ENCODE assay signal across 25 cellular contexts in the genomic region with DNA sequence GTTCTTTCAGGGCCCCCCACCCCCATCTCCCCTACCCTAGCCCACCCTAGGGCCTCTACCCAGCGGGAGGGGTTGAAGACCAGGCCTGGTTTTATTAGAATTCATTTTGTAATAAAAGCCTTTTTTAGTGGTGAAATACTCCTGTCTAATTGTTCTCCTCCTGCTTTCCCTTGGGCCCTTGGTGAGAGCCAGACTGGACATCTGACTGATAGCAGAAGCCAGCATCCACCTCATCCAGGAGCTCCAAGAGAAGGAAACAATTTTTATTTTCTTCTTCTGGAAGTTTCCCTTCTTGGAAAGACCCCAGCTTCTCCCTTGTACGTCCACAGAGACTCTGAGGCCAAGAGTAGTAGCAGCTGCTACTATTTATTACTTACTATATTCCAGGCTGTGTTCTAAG. TPM values are rescaled to one million over a fixed set of nuclear protein-coding genes. Genes with fewer than 3 reads are reported as not detected.
DNase-seq lines count a peak whose midpoint lies in the region; TF ChIP-seq lines count a peak whose summit lies in the region.
"Had no signal": no experiment of that assay in that cellular context is flagged by ENCODE, and none has a peak within 500 bp of the region (broad histone marks: within the 10 kb centered on the region; RNA-seq: fewer than 3 reads in every experiment).

No MANE protein-coding gene starts in this region.

- no peaks in the 10 kb centered on the region for H3K9me3 ChIP-seq in breast epithelium
- H3K9me3 ChIP-seq in neutrophil, result no peaks in the 10 kb centered on the region
- no peaks in the 10 kb centered on the region for H3K9me3 ChIP-seq in thymus (ENCODE audit: control insufficient read depth)
- H3K9me3 ChIP-seq: BLaER1 treated with 17β-estradiol and CSF1 and Interleukin-3, amounts not matched to agents 10 nM and 100 nM; tibial artery had no signal

- H3K27ac ChIP-seq in breast epithelium, result peak overlapping the region; percentile 82 to 93
- peak overlapping the region; percentile 50 for H3K27ac ChIP-seq in neutrophil
- peak overlapping the region; percentile 18 for H3K27ac ChIP-seq in thymus (ENCODE audit: low read depth)
- H3K27ac ChIP-seq: BLaER1 treated with 17β-estradiol and CSF1 and Interleukin-3, amounts not matched to agents 10 nM and 100 nM; dorsolateral prefrontal cortex; parathyroid adenoma; tibial artery had no signal

- H3K36me3 ChIP-seq in breast epithelium, result no peaks in the 10 kb centered on the region
- H3K36me3 ChIP-seq in neutrophil, result peaks cover 48% of the 10 kb centered on the region
- H3K36me3 ChIP-seq in thymus (ENCODE audit: control insufficient read depth, insufficient read depth), result peaks cover 31% of the 10 kb centered on the region

- 91% methylated on average over 2 of the region's 2 CpGs for WGBS in thymus

- H3K4me1 ChIP-seq in breast epithelium (peaks cover 12 to 20% of the 10 kb centered on the region in 2 donors), neutrophil (ENCODE audit: control insufficient read depth in 1 of 2, insufficient read depth in 1 of 2, low read depth in 1 of 2, low read length in 1 of 2) (peaks cover 9 to 13% of the 10 kb centered on the region in 2 experiments), thymus (ENCODE audit: control insufficient read depth, insufficient read depth, low read length) (peaks cover 4% of the 10 kb centered on the region)

- no peak for TF ChIP-seq POLR2A in breast epithelium (IDR thresholded peaks at IDR 0.05)

- intact Hi-C loops in breast epithelium (cut with DNase I; ENCODE audit: low total_unique reads) (no loop called here), cardiac septum (cut with DNase I) (no loop called here)

- TF ChIP-seq CTCF in breast epithelium (IDR thresholded peaks at IDR 0.05) (no peak), neutrophil (IDR thresholded peaks at IDR 0.05) (no peak)

- H3K27me3 ChIP-seq in breast epithelium (no peaks in the 10 kb centered on the region), neutrophil (no peaks in the 10 kb centered on the region), thymus (ENCODE audit: control insufficient read depth, insufficient read depth) (no peaks in the 10 kb centered on the region)
- H3K27me3 ChIP-seq: BLaER1 treated with 17β-estradiol and CSF1 and Interleukin-3, amounts not matched to agents 10 nM and 100 nM; dorsolateral prefrontal cortex; tibial artery had no signal

- H3K4me3 ChIP-seq in breast epithelium (no peak overlapping the region), neutrophil (ENCODE audit: low read depth in 1 of 2, low read length in 1 of 2) (no peak overlapping the region), thymus (ENCODE audit: low read length) (no peak overlapping the region)
- H3K4me3 ChIP-seq: BLaER1 treated with 17β-estradiol and CSF1 and Interleukin-3, amounts not matched to agents 10 nM and 100 nM; dorsolateral prefrontal cortex; lung; tibial artery had no signal

- DNase-seq in breast epithelium (ENCODE audit: low spot score in 2 of 2) (no peak), cardiac septum (ENCODE audit: low spot score) (peak; percentile 38), NCI-H128 (lab: John Stamatoyannopoulos, UW; ENCODE audit: unreplicated experiment) (no peak), NCI-H2227 treated with DMSO at 0.1 percent for 48 hours (lab: John Stamatoyannopoulos, UW) (no peak), hypothalamus (lab: John Stamatoyannopoulos, UW) (no peak)
- DNase-seq: activated CD4-positive, alpha-beta memory T cell treated with anti-CD3 and anti-CD28 coated beads, Interleukin-2, amount 10 ng/mL, durations not matched to agents 7 days and 5 days; activated CD4-positive, alpha-beta T cell treated with anti-CD3 and anti-CD28 coated beads for 1 hour; activated CD8-positive, alpha-beta memory T cell treated with anti-CD3 and anti-CD28 coated beads, Interleukin-2, amount 50 U/mL, for 48 hours; activated effector memory CD4-positive, alpha-beta T cell treated with Interleukin-2 at 50 U/mL for 16 hours; cerebellar nuclear complex; DMS79; dorsolateral prefrontal cortex; GDM1; H9; NCI-H1417; NCI-H2081 treated with DMSO at 0.1 percent for 48 hours; NCI-H774; nephron progenitor cell; stimulated activated naive CD4-positive, alpha-beta T cell treated with Interleukin-2 at 50 U/mL for 16 hours had no signal

RNA-seq across cellular contexts. Expression of a gene that starts 4.1 kb away (rescaled TPM):
- total RNA-seq in breast epithelium (10 to 100 TPM; 28.5 to 38.8 (median 35.7) TPM), cardiac septum (13.2 TPM)
- polyA plus RNA-seq in thymus, result 53.8 TPM

RNA-seq across cellular contexts. Expression of a gene that starts 17.7 kb away (rescaled TPM):
- 10 to 100 TPM in 2 of 3 donors, 1 to 10 TPM in 1; 1.4 to 17.1 (median 13.4) TPM for total RNA-seq in breast epithelium
- total RNA-seq in cardiac septum, result 1.0 TPM
- 19.6 TPM for polyA plus RNA-seq in thymus

RNA-seq across cellular contexts. Expression of a gene that starts 18.0 kb away (rescaled TPM):
- total RNA-seq in breast epithelium (10 to 100 TPM; 77.0 to 84.7 (median 77.3) TPM), cardiac septum (47.9 TPM)
- polyA plus RNA-seq in thymus, result 74.8 TPM

RNA-seq across cellular contexts. Expression of a gene that starts 42.9 kb away (rescaled TPM):
- total RNA-seq in breast epithelium (10 to 100 TPM in 2 of 3 donors, 1 to 10 TPM in 1; 9.4 to 16.2 (median 10.5) TPM), cardiac septum (22.7 TPM)
- polyA plus RNA-seq in thymus, result 4.6 TPM

RNA-seq across cellular contexts. Expression of a gene that starts 45.2 kb away (rescaled TPM):
- 10 to 100 TPM; 19.0 to 24.9 (median 20.8) TPM for total RNA-seq in breast epithelium
- total RNA-seq in cardiac septum, result 47.8 TPM
- 8.8 TPM for polyA plus RNA-seq in thymus

Comparison
In these comparisons a context has a peak if more than half of its experiments do, and no peak if none do; other contexts are left out.
1. H3K27ac ChIP-seq: peak in every context shown above with its lines; median percentile 88 in breast epithelium; 50 in neutrophil; 18 in thymus.